9 cellular contexts compared by ENCODE assay signal in genomic region chr10:71713135-71714040, GRCh38. TPM values are rescaled to one million over a fixed set of nuclear protein-coding genes. Genes with fewer than 3 reads are reported as not detected.
DNase-seq lines count a peak whose midpoint lies in the region; ATAC-seq, FAIRE-seq and TF ChIP-seq lines count a peak whose summit lies in the region.
"Had no signal": no experiment of that assay in that cellular context is flagged by ENCODE, and none has a peak within 500 bp of the region (broad histone marks: within the 10 kb centered on the region; RNA-seq: fewer than 3 reads in every experiment).

No MANE protein-coding gene starts in this region.

- TF ChIP-seq EP300 in GM12878 (IDR thresholded peaks at IDR 0.05; ENCODE audit: borderline replicate concordance in 1 of 2, control insufficient read depth in 1 of 2, low read depth in 2 of 2, low read length in 2 of 2), result no peak

- TF ChIP-seq CTCF in DND-41 (IDR thresholded peaks at IDR 0.05; ENCODE audit: borderline replicate concordance, extremely low read depth, low read length, poor library complexity, severe bottlenecking) (no peak), OCI-LY3 (IDR thresholded peaks at IDR 0.05; ENCODE audit: low read depth, low read length) (no peak), GM12878 (IDR thresholded peaks at IDR 0.05 in 2 of 3, conservative IDR thresholded peaks at IDR 0.05 in 1 of 3; ENCODE audit: control insufficient read depth in 2 of 3, extremely low read depth in 1 of 3, insufficient read depth in 1 of 3, low read depth in 3 of 3, low read length in 3 of 3) (no peak)

- H3K79me2 ChIP-seq in DND-41 (ENCODE audit: insufficient read depth, low read length) (no peaks in the 10 kb centered on the region), OCI-LY3 (ENCODE audit: low read length) (no peaks in the 10 kb centered on the region), GM12878 (ENCODE audit: control insufficient read depth, insufficient read depth, low read length) (no peaks in the 10 kb centered on the region)

- H3K4me1 ChIP-seq in DND-41 (ENCODE audit: insufficient read depth, low read length) (peaks cover 23% of the 10 kb centered on the region), OCI-LY3 (ENCODE audit: low read length) (peaks cover 44% of the 10 kb centered on the region), GM12878 (ENCODE audit: control insufficient read depth, insufficient read depth, low read length) (peaks cover 26% of the 10 kb centered on the region)

- in situ Hi-C loops in GM12878 (cut with MboI), result no loop called here

- H3K9ac ChIP-seq in DND-41 (ENCODE audit: low read depth, low read length), result no peak overlapping the region
- peak overlapping the region; percentile 37; the same call in 1 of the 2 replicates for H3K9ac ChIP-seq in OCI-LY3 (ENCODE audit: low read length)
- H3K9ac ChIP-seq in GM12878 (ENCODE audit: control insufficient read depth, insufficient read depth, low read length), result peak overlapping the region; percentile 41; the same call in 1 of the 2 replicates

- POLR2A ChIA-PET in GM12878 (lab: Charles Lee), result interaction anchor here (1.0 kb wide), 1 partner anchor 60 kb away, joined by 3 read pairs; the partner anchor contains the start of gene VSIR

- H3K27ac ChIP-seq in DND-41 (ENCODE audit: low read length) (peak overlapping the region; percentile 27; the same call in 1 of the 2 replicates), OCI-LY3 (ENCODE audit: low read length) (peak overlapping the region; percentile 23; the same call in 1 of the 2 replicates), GM12878 (ENCODE audit: control insufficient read depth, insufficient read depth) (peak overlapping the region; percentile 29)

- CTCF ChIA-PET in GM12878 (lab: Yijun Ruan, JAX), result interaction anchor here (0.7 to 2.8 kb wide), 9 partner anchors 10 to 1373 kb away, joined by 3 to 7 read pairs (median 3); partner anchors contain the start of gene VSIR

- 75% methylated on average over 13 of the region's 13 CpGs for WGBS in GM12878 (ENCODE audit: insufficient coverage, insufficient replicate concordance, low lambda C conversion rate, missing lambda C conversion rate)

- H3K4me3 ChIP-seq in DND-41 (ENCODE audit: low read depth in 1 of 2, low read length in 2 of 2) (no peak overlapping the region), OCI-LY3 (ENCODE audit: low read length) (no peak overlapping the region), GM12878 (no peak overlapping the region)

- no peaks in the 10 kb centered on the region for H3K36me3 ChIP-seq in DND-41 (ENCODE audit: insufficient read depth, low read length)
- no peaks in the 10 kb centered on the region for H3K36me3 ChIP-seq in OCI-LY3 (replicated peaks; ENCODE audit: low read depth, low read length)
- no peaks in the 10 kb centered on the region for H3K36me3 ChIP-seq in GM12878 (ENCODE audit: control insufficient read depth in 2 of 2, insufficient read depth in 2 of 2, low read length in 1 of 2)

- intact Hi-C loops in GM12878 (cut with micrococcal nuclease; ENCODE audit: unreplicated experiment), result no loop called here
- intact Hi-C loops in sciatic nerve (cut with DNase I), result no loop called here

- FAIRE-seq in GM12878 (lab: Jason Lieb, UNC), result peak; percentile 56

- H3K9me3 ChIP-seq in DND-41 (ENCODE audit: insufficient read depth, low read length, severe bottlenecking), result no peaks in the 10 kb centered on the region
- H3K9me3 ChIP-seq in OCI-LY3 (ENCODE audit: insufficient read depth, low read length), result no peaks in the 10 kb centered on the region
- no peaks in the 10 kb centered on the region for H3K9me3 ChIP-seq in GM12878 (replicated peaks; ENCODE audit: control insufficient read depth, insufficient read depth, low read length)

- SMC1A ChIA-PET in GM12878 (lab: Charles Lee; ENCODE audit: uncharacterized antibody, unreplicated experiment), result no interaction called here

- no TSS peak for BruUV-seq in GM12878 (replicated peaks; lab: Mats Ljungman, UMichigan)

- peak overlapping the region; percentile 51 for H2AFZ ChIP-seq in DND-41 (ENCODE audit: low read depth, low read length)
- peak overlapping the region; percentile 33; the same call in 1 of the 2 replicates for H2AFZ ChIP-seq in OCI-LY3 (ENCODE audit: low read depth, low read length)
- H2AFZ ChIP-seq in GM12878 (ENCODE audit: control insufficient read depth, low read depth, low read length), result peak overlapping the region; percentile 62

- RAD21 ChIA-PET in GM12878 (lab: Charles Lee; ENCODE audit: unreplicated experiment), result no interaction called here

- TF ChIP-seq POLR2A in GM12878 (IDR thresholded peaks at IDR 0.05; ENCODE audit: low read depth, low read length), result no peak

- H4K20me1 ChIP-seq in DND-41 (ENCODE audit: insufficient read depth, low read length) (no peaks in the 10 kb centered on the region), OCI-LY3 (ENCODE audit: insufficient read depth, low read length) (no peaks in the 10 kb centered on the region), GM12878 (ENCODE audit: control insufficient read depth, insufficient read depth) (no peaks in the 10 kb centered on the region)

- no peak overlapping the region for H3K4me2 ChIP-seq in DND-41 (ENCODE audit: insufficient read depth, low read length)
- H3K4me2 ChIP-seq in OCI-LY3 (ENCODE audit: low read length), result peak overlapping the region; percentile 43
- peak overlapping the region; percentile 40 for H3K4me2 ChIP-seq in GM12878 (ENCODE audit: control insufficient read depth, insufficient read depth)

- no peak for TF ChIP-seq RAD21 in GM12878 (IDR thresholded peaks at IDR 0.05; ENCODE audit: insufficient read depth, low read depth, low read length)

- ATAC-seq in DND-41 (ENCODE audit: insufficient read depth, low read depth), result peak; percentile 59
- ATAC-seq in GM12878, result no peak; the same call in 1 of the 3 replicates
- ATAC-seq in sciatic nerve, result peak; percentile 87
- no peak for ATAC-seq in HG03025 (IDR thresholded peaks at IDR 0.05; ENCODE audit: low FRiP score, unreplicated experiment)

- no peaks in the 10 kb centered on the region for H3K27me3 ChIP-seq in DND-41 (ENCODE audit: insufficient read depth, low read length, poor library complexity)
- no peaks in the 10 kb centered on the region for H3K27me3 ChIP-seq in OCI-LY3 (ENCODE audit: low read depth, low read length)
- no peaks in the 10 kb centered on the region for H3K27me3 ChIP-seq in GM12878 (replicated peaks in 1 of 2; ENCODE audit: control insufficient read depth in 2 of 2, insufficient read depth in 2 of 2, low read length in 1 of 2)

- DNase-seq in DND-41, result no peak
- no peak for DNase-seq in GM12878 (ENCODE audit: low read depth, low spot score)
- DNase-seq in hippocampal formation (lab: John Stamatoyannopoulos, UW), result peak; percentile 83 to 88
- DNase-seq in sciatic nerve (ENCODE audit: low spot score), result peak; percentile 93
- no peak for DNase-seq in OCI-M2 (lab: John Stamatoyannopoulos, UW; ENCODE audit: unreplicated experiment)
- DNase-seq in NCI-H1694 treated with DMSO at 0.1 percent for 48 hours (lab: John Stamatoyannopoulos, UW), result no peak

TF ChIP-seq in GM12878, 131 proteins besides CTCF, POLR2A, EP300 and RAD21:
- TF ChIP-seq EZH2 (IDR thresholded peaks at IDR 0.05; ENCODE audit: borderline replicate concordance, control insufficient read depth, low read depth, low read length) (no peak), CBX5 (IDR thresholded peaks at IDR 0.05; ENCODE audit: low read depth) (no peak), ZZZ3 (IDR thresholded peaks at IDR 0.05; ENCODE audit: control insufficient read depth, insufficient read length, low read depth) (no peak), ZNF24 (IDR thresholded peaks at IDR 0.05) (no peak), TARDBP (IDR thresholded peaks at IDR 0.05; ENCODE audit: borderline replicate concordance) (no peak)

RNA-seq across cellular contexts. Expression of gene C10orf105, which starts 6.2 kb away (rescaled TPM):
- total RNA-seq in GM12878 (2013; cell fraction: nucleolus; rRNA removed), result not detected in 2 replicates
- 0.11 TPM in 1 of 2 replicates, not detected in the other for total RNA-seq in GM12878 (2014; rRNA removed)
- total RNA-seq in GM12878 (2014; rRNA removed; fragmentation: Illumina TruSeq; extraction: Trizol), result not detected in 2 replicates
- 0.03 and 0.05 TPM in 2 replicates for total RNA-seq in GM12878 (2021)
- polyA plus RNA-seq in GM12878 (2011; ENCODE audit: low read depth), result not detected
- polyA plus RNA-seq in GM12878 (2011; rRNA removed), result not detected in 2 replicates
- not detected in 2 replicates for polyA plus RNA-seq in GM12878 (2011; cell fraction: cytosol; rRNA removed)
- not detected in 2 replicates for polyA plus RNA-seq in GM12878 (2011; cell fraction: nucleus; rRNA removed)
- 0.03 and 0.04 TPM in 2 replicates for polyA plus RNA-seq in GM12878 (2012)
- 0.04 and 0.06 TPM in 2 replicates for polyA plus RNA-seq in GM12878 (2014; fragmentation: Illumina TruSeq; extraction: Trizol)
- not detected for polyA plus RNA-seq in GM12878 (2014; fragmentation: Nextera tagmentation; extraction: Ambion mirVana)
- 0.06 and 0.18 TPM in 2 replicates for polyA plus RNA-seq in GM12878 (2014; rRNA removed)
- not detected for polyA plus RNA-seq in GM12878 (2016; fragmentation: Nextera tagmentation; extraction: Ambion mirVana)
- polyA minus RNA-seq in GM12878 (2011; rRNA and poly(A)+ RNA removed), result not detected in 2 replicates
- not detected in 2 replicates for polyA minus RNA-seq in GM12878 (2011; cell fraction: cytosol; rRNA and poly(A)+ RNA removed)
- polyA minus RNA-seq in GM12878 (2011; cell fraction: nucleus; rRNA and poly(A)+ RNA removed), result not detected in 2 replicates
- total RNA-seq in sciatic nerve, result 0.53 TPM
- total RNA-seq: HT1080 had no signal

RNA-seq across cellular contexts. Expression of gene VSIR, which starts 59.9 kb away (rescaled TPM):
- 68.6 and 75.4 TPM in 2 replicates for total RNA-seq in GM12878 (2013; cell fraction: nucleolus; rRNA removed)
- total RNA-seq in GM12878 (2014; rRNA removed), result 8.6 and 14.7 TPM in 2 replicates
- total RNA-seq in GM12878 (2014; rRNA removed; fragmentation: Illumina TruSeq; extraction: Trizol), result 5.1 and 5.9 TPM in 2 replicates
- total RNA-seq in GM12878 (2021), result 12.1 and 12.5 TPM in 2 replicates
- polyA plus RNA-seq in GM12878 (2011; ENCODE audit: low read depth), result 3.6 TPM
- 0.78 and 2.4 TPM in 2 replicates for polyA plus RNA-seq in GM12878 (2011; rRNA removed)
- 2.7 and 3.3 TPM in 2 replicates for polyA plus RNA-seq in GM12878 (2011; cell fraction: cytosol; rRNA removed)
- 5.1 and 6.0 TPM in 2 replicates for polyA plus RNA-seq in GM12878 (2011; cell fraction: nucleus; rRNA removed)
- polyA plus RNA-seq in GM12878 (2012), result 9.2 and 12.0 TPM in 2 replicates
- 0.76 and 6.3 TPM in 2 replicates for polyA plus RNA-seq in GM12878 (2014; fragmentation: Illumina TruSeq; extraction: Trizol)
- polyA plus RNA-seq in GM12878 (2014; fragmentation: Nextera tagmentation; extraction: Ambion mirVana), result under 1 TPM; 0.19 to 0.24 TPM
- 8.5 and 10.4 TPM in 2 replicates for polyA plus RNA-seq in GM12878 (2014; rRNA removed)
- 1 to 10 TPM; 7.0 to 9.2 TPM for polyA plus RNA-seq in GM12878 (2016; fragmentation: Nextera tagmentation; extraction: Ambion mirVana)
- 2.6 and 5.9 TPM in 2 replicates for polyA minus RNA-seq in GM12878 (2011; rRNA and poly(A)+ RNA removed)
- polyA minus RNA-seq in GM12878 (2011; cell fraction: cytosol; rRNA and poly(A)+ RNA removed), result 0.67 and 0.94 TPM in 2 replicates
- polyA minus RNA-seq in GM12878 (2011; cell fraction: nucleus; rRNA and poly(A)+ RNA removed), result 4.0 and 4.9 TPM in 2 replicates
- total RNA-seq in sciatic nerve, result 171 TPM

Comparison
In these comparisons a context has a peak if more than half of its experiments do, and no peak if none do; other contexts are left out.
1. ATAC-seq: peak in DND-41 (single experiment) and sciatic nerve (single experiment); none in GM12878 (single experiment) and HG03025 (single experiment).
2. DNase-seq: peak in hippocampal formation (2 of 2) and sciatic nerve (single experiment); none in DND-41 (single experiment), GM12878 (single experiment), OCI-M2 (single experiment) and NCI-H1694 treated with DMSO at 0.1 percent for 48 hours (single experiment).
3. Peak in every context shown above with its lines, with median percentiles within 50 percentile points of each other: H2AFZ ChIP-seq and H3K27ac ChIP-seq.